1 cellular context compared by ENCODE assay signal in the genomic region with DNA sequence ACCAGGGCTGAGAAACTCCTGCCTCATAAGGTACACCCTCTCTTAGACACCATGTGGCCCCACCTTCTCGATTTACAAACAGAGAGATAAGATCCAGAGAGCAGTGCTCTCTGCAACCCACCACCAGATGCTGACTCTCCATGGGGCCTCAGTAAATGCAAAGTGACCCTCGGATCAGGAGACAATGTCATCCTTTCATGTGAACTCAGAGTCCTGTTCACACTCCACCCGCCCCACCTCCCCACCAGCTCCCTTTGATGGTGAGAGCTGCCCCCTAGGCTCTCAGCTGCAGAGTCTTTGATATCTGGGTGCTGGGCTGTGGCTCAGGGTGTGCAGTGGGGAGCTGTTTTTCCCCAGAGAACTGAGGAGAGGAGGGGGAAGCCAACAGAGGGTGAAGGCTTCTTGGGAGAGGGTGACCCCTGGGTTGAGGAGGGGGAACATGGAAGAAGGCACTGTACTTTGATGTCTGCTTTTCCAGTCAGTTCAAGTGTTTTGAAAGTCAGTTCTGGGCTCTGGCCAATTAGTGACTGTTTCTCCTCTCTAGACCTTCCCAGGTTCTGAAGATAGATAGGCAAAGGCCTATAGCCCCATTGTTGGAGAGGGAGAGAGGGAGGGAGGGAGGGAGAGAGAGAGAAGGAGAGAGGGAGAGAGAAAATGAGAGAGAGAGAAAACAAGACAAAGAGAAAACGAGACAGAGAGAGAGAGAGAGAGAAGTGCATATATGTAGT.
TF ChIP-seq lines count a peak whose summit lies in the region.

No MANE protein-coding gene starts in this region.

TF ChIP-seq in WTC11, 78 proteins besides CTCF, POLR2A, EP300 and RAD21 (continued from another document):
- TF ChIP-seq, protein P1, sequence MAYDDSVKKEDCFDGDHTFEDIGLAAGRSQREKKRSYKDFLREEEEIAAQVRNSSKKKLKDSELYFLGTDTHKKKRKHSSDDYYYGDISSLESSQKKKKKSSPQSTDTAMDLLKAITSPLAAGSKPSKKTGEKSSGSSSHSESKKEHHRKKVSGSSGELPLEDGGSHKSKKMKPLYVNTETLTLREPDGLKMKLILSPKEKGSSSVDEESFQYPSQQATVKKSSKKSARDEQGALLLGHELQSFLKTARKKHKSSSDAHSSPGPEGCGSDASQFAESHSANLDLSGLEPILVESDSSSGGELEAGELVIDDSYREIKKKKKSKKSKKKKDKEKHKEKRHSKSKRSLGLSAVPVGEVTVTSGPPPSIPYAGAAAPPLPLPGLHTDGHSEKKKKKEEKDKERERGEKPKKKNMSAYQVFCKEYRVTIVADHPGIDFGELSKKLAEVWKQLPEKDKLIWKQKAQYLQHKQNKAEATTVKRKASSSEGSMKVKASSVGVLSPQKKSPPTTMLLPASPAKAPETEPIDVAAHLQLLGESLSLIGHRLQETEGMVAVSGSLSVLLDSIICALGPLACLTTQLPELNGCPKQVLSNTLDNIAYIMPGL (CRISPR knock-in tag; IDR thresholded peaks at IDR 0.05) = no peak
- TF ChIP-seq, protein P2, sequence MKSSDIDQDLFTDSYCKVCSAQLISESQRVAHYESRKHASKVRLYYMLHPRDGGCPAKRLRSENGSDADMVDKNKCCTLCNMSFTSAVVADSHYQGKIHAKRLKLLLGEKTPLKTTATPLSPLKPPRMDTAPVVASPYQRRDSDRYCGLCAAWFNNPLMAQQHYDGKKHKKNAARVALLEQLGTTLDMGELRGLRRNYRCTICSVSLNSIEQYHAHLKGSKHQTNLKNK (CRISPR knock-in tag; IDR thresholded peaks at IDR 0.05) = no peak
- TF ChIP-seq ZNF232 (CRISPR knock-in tag; IDR thresholded peaks at IDR 0.05) = no peak
